Comparison of ENCODE assay signal across 9 cellular contexts in genomic region chr15:59313703-59314332, GRCh38. TPM values are rescaled to one million over a fixed set of nuclear protein-coding genes. Genes with fewer than 3 reads are reported as not detected.
DNase-seq lines count a peak whose midpoint lies in the region; ATAC-seq, FAIRE-seq and TF ChIP-seq lines count a peak whose summit lies in the region.
"Had no signal": no experiment of that assay in that cellular context is flagged by ENCODE, and none has a peak within 500 bp of the region (broad histone marks: within the 10 kb centered on the region; RNA-seq: fewer than 3 reads in every experiment).

No MANE protein-coding gene starts in this region.

- peaks cover 2% of the 10 kb centered on the region for H3K4me1 Mint-ChIP-seq in activated naive CD4-positive, alpha-beta T cell treated with anti-CD3 and anti-CD28 coated beads, Interleukin-2, amount 10 ng/mL, durations not matched to agents 7 days and 5 days

- H3K9ac ChIP-seq in GM12878 (ENCODE audit: control insufficient read depth, insufficient read depth, low read length) = peak overlapping the region; percentile 8; the same call in 1 of the 2 replicates

- H2AFZ ChIP-seq in GM12878 (ENCODE audit: control insufficient read depth, low read depth, low read length) = no peak overlapping the region

- RAD21 ChIA-PET in GM12878 (lab: Charles Lee; ENCODE audit: unreplicated experiment) = interaction anchor here (0.6 to 6.2 kb wide), 5 partner anchors 10 to 59 kb away, joined by 3 to 44 read pairs (median 3); partner anchors contain the start of gene MYO1E

- WGBS in GM12878 (ENCODE audit: insufficient coverage, insufficient replicate concordance, low lambda C conversion rate, missing lambda C conversion rate) = 12% methylated on average over 6 of the region's 6 CpGs

- H3K4me3 ChIP-seq in GM12878 = no peak overlapping the region; the same call in 1 of the 2 replicates

- H3K27ac Mint-ChIP-seq in activated naive CD4-positive, alpha-beta T cell treated with anti-CD3 and anti-CD28 coated beads, Interleukin-2, amount 10 ng/mL, durations not matched to agents 7 days and 5 days = no peak overlapping the region
- H3K27ac Mint-ChIP-seq: activated T-cell treated with anti-CD3 and anti-CD28 coated beads, Interleukin-2, amount 50 U/mL, for 72 hours had no signal

- no peaks in the 10 kb centered on the region for H4K20me1 ChIP-seq in GM12878 (ENCODE audit: control insufficient read depth, insufficient read depth)

- peaks cover 1% of the 10 kb centered on the region for H3K9me3 Mint-ChIP-seq in activated naive CD4-positive, alpha-beta T cell treated with anti-CD3 and anti-CD28 coated beads, Interleukin-2, amount 10 ng/mL, durations not matched to agents 7 days and 5 days
- H3K9me3 Mint-ChIP-seq: activated T-cell treated with anti-CD3 and anti-CD28 coated beads, Interleukin-2, amount 50 U/mL, for 72 hours had no signal

- FAIRE-seq in GM12878 (lab: Jason Lieb, UNC) = peak; percentile 73

- in situ Hi-C loops in GM12878 (cut with MboI) = no loop called here

- no TSS peak for BruUV-seq in GM12878 (replicated peaks; lab: Mats Ljungman, UMichigan)

- peak; percentile 70 to 79; a peak in 2 of 4 replicates for TF ChIP-seq EP300 in GM12878 (IDR thresholded peaks at IDR 0.05; ENCODE audit: borderline replicate concordance in 1 of 2, control insufficient read depth in 1 of 2, low read depth in 2 of 2, low read length in 2 of 2)

- TF ChIP-seq CTCF in GM12878 (IDR thresholded peaks at IDR 0.05 in 2 of 3, conservative IDR thresholded peaks at IDR 0.05 in 1 of 3; ENCODE audit: control insufficient read depth in 2 of 3, extremely low read depth in 1 of 3, insufficient read depth in 1 of 3, low read depth in 3 of 3, low read length in 3 of 3) = no peak

- CTCF ChIA-PET in GM12878 (lab: Yijun Ruan, JAX) = interaction anchor here (0.6 to 3.2 kb wide), 5 partner anchors 11 to 387 kb away, joined by 3 to 15 read pairs (median 4); no protein-coding TSS in a partner anchor
- CTCF ChIA-PET in activated naive CD4-positive, alpha-beta T cell treated with anti-CD3 and anti-CD28 coated beads, Interleukin-2, amount 10 ng/mL, durations not matched to agents 7 days and 5 days (lab: Charles Lee) = no interaction called here

- peaks cover 67% of the 10 kb centered on the region for H3K4me1 ChIP-seq in GM12878 (ENCODE audit: control insufficient read depth, insufficient read depth, low read length)

- POLR2A ChIA-PET in GM12878 (lab: Charles Lee) = interaction anchor here (0.5 to 2.0 kb wide), 4 partner anchors 14 to 472 kb away, joined by 4 to 17 read pairs (median 5); no protein-coding TSS in a partner anchor

- 0 out of 2 replicates have a peak, but pooled peaks have one; percentile 31 for TF ChIP-seq POLR2A in GM12878 (IDR thresholded peaks at IDR 0.05; ENCODE audit: low read depth, low read length)

- no peak for TF ChIP-seq RAD21 in GM12878 (IDR thresholded peaks at IDR 0.05; ENCODE audit: insufficient read depth, low read depth, low read length)

- ATAC-seq in GM21786 (IDR thresholded peaks at IDR 0.05; ENCODE audit: unreplicated experiment) = peak; percentile 88
- peak; percentile 96 for ATAC-seq in GM12878

- H3K36me3 Mint-ChIP-seq in activated naive CD4-positive, alpha-beta T cell treated with anti-CD3 and anti-CD28 coated beads, Interleukin-2, amount 10 ng/mL, durations not matched to agents 7 days and 5 days = peaks cover 4% of the 10 kb centered on the region

- H3K4me2 ChIP-seq in GM12878 (ENCODE audit: control insufficient read depth, insufficient read depth) = peak overlapping the region; percentile 92

- H3K79me2 ChIP-seq in GM12878 (ENCODE audit: control insufficient read depth, insufficient read depth, low read length) = peaks cover 99% of the 10 kb centered on the region

- peak overlapping the region; percentile 81 for H3K27ac ChIP-seq in GM12878 (ENCODE audit: control insufficient read depth, insufficient read depth)

- H3K36me3 ChIP-seq in GM12878 (ENCODE audit: control insufficient read depth in 2 of 2, insufficient read depth in 2 of 2, low read length in 1 of 2) = peaks cover 0 to 13% of the 10 kb centered on the region in 2 experiments; a peak in 2 of 4 replicates

- no peaks in the 10 kb centered on the region for H3K27me3 ChIP-seq in GM12878 (replicated peaks in 1 of 2; ENCODE audit: control insufficient read depth in 2 of 2, insufficient read depth in 2 of 2, low read length in 1 of 2)

- intact Hi-C loops in GM12878 (cut with micrococcal nuclease; ENCODE audit: unreplicated experiment) = no loop called here

- peak; percentile 49 for DNase-seq in DMS79 (lab: John Stamatoyannopoulos, UW)
- peak; percentile 72 for DNase-seq in M059J (ENCODE audit: low read depth)
- DNase-seq in GM12878 (ENCODE audit: low read depth, low spot score) = peak; percentile 81
- DNase-seq in mucosa of gallbladder (ENCODE audit: low spot score) = peak; percentile 77
- no peak for DNase-seq in RKO (ENCODE audit: low spot score)
- DNase-seq in SIG-M5 (lab: John Stamatoyannopoulos, UW) = no peak
- DNase-seq in activated naive CD4-positive, alpha-beta T cell treated with anti-CD3 and anti-CD28 coated beads, Interleukin-2, amount 10 ng/mL, durations not matched to agents 7 days and 5 days = no peak
- DNase-seq: activated T-cell treated with anti-CD3 and anti-CD28 coated beads, Interleukin-2, amount 50 U/mL, for 72 hours had no signal

- H3K27me3 Mint-ChIP-seq in activated naive CD4-positive, alpha-beta T cell treated with anti-CD3 and anti-CD28 coated beads, Interleukin-2, amount 10 ng/mL, durations not matched to agents 7 days and 5 days = peaks cover 41% of the 10 kb centered on the region

- H3K9me3 ChIP-seq in GM12878 (replicated peaks; ENCODE audit: control insufficient read depth, insufficient read depth, low read length) = no peaks in the 10 kb centered on the region; the same call in none of the 3 replicates

- H3K4me3 Mint-ChIP-seq in activated naive CD4-positive, alpha-beta T cell treated with anti-CD3 and anti-CD28 coated beads, Interleukin-2, amount 10 ng/mL, durations not matched to agents 7 days and 5 days = no peak overlapping the region
- H3K4me3 Mint-ChIP-seq: activated T-cell treated with anti-CD3 and anti-CD28 coated beads, Interleukin-2, amount 50 U/mL, for 72 hours had no signal

- SMC1A ChIA-PET in GM12878 (lab: Charles Lee; ENCODE audit: uncharacterized antibody, unreplicated experiment) = interaction anchor here (0.5 to 5.4 kb wide), 13 partner anchors 9 to 169 kb away, joined by 3 to 46 read pairs (median 7); no protein-coding TSS in a partner anchor

TF ChIP-seq in GM12878, 131 proteins besides CTCF, POLR2A, EP300 and RAD21 (continues in another document):
- TF ChIP-seq FOS (IDR thresholded peaks at IDR 0.05; ENCODE audit: borderline replicate concordance, extremely low read depth, insufficient read length) (no peak), IKZF2 (IDR thresholded peaks at IDR 0.05) (peak; percentile 96), SMAD1 (IDR thresholded peaks at IDR 0.05; ENCODE audit: low read depth, partially characterized antibody) (peak; percentile 30), MTA3 (IDR thresholded peaks at IDR 0.05; ENCODE audit: borderline replicate concordance, low read length) (no peak), KLF5 (IDR thresholded peaks at IDR 0.05; ENCODE audit: partially characterized antibody) (no peak), SMARCA5 (IDR thresholded peaks at IDR 0.05) (peak; percentile 27; the same call in 1 of the 2 replicates), ATF7 (IDR thresholded peaks at IDR 0.05; ENCODE audit: low read depth) (peak; percentile 75), FOXM1 (IDR thresholded peaks at IDR 0.05; ENCODE audit: low read depth, low read length) (peak; percentile 82; the same call in 1 of the 2 replicates), GABPA (IDR thresholded peaks at IDR 0.05; ENCODE audit: low read depth) (no peak), ATF2 (IDR thresholded peaks at IDR 0.05; ENCODE audit: low read length) (peak; percentile 82), CEBPB (IDR thresholded peaks at IDR 0.05; ENCODE audit: borderline replicate concordance in 1 of 2, low read depth in 2 of 2, low read length in 2 of 2) (0 out of 4 replicates have a peak, but pooled peaks of 1 of the 2 experiments have one; percentile 32)

RNA-seq across cellular contexts. Expression of gene MYO1E, which starts 58.9 kb away (rescaled TPM):
- total RNA-seq in M059J (2014; rRNA removed; shearing (Covaris generic)) = 131 and 141 TPM in 2 replicates
- 732 and 834 TPM in 2 replicates for total RNA-seq in GM12878 (2013; cell fraction: nucleolus; rRNA removed)
- total RNA-seq in GM12878 (2014; rRNA removed) = 55.9 and 59.3 TPM in 2 replicates
- 70.5 and 76.5 TPM in 2 replicates for total RNA-seq in GM12878 (2014; rRNA removed; fragmentation: Illumina TruSeq; extraction: Trizol)
- 256 and 266 TPM in 2 replicates for total RNA-seq in GM12878 (2021)
- 15.6 TPM for polyA plus RNA-seq in GM12878 (2011; ENCODE audit: low read depth)
- 33.3 and 68.3 TPM in 2 replicates for polyA plus RNA-seq in GM12878 (2011; rRNA removed)
- polyA plus RNA-seq in GM12878 (2011; cell fraction: cytosol; rRNA removed) = 16.2 and 18.4 TPM in 2 replicates
- polyA plus RNA-seq in GM12878 (2011; cell fraction: nucleus; rRNA removed) = 21.3 TPM in 2 replicates
- 92.0 and 138 TPM in 2 replicates for polyA plus RNA-seq in GM12878 (2012)
- polyA plus RNA-seq in GM12878 (2014; fragmentation: Illumina TruSeq; extraction: Trizol) = 77.9 and 93.5 TPM in 2 replicates
- polyA plus RNA-seq in GM12878 (2014; fragmentation: Nextera tagmentation; extraction: Ambion mirVana) = 10 to 100 TPM; 10.3 to 27.5 TPM
- polyA plus RNA-seq in GM12878 (2014; rRNA removed) = 43.7 and 46.9 TPM in 2 replicates
- polyA plus RNA-seq in GM12878 (2016; fragmentation: Nextera tagmentation; extraction: Ambion mirVana) = 100 to 1,000 TPM; 189 to 191 TPM
- 25.2 and 53.3 TPM in 2 replicates for polyA minus RNA-seq in GM12878 (2011; rRNA and poly(A)+ RNA removed)
- 11.1 TPM in 2 replicates for polyA minus RNA-seq in GM12878 (2011; cell fraction: cytosol; rRNA and poly(A)+ RNA removed)
- polyA minus RNA-seq in GM12878 (2011; cell fraction: nucleus; rRNA and poly(A)+ RNA removed) = 42.3 and 48.9 TPM in 2 replicates
- total RNA-seq in mucosa of gallbladder = 204 TPM

Comparison
In these comparisons a context has a peak if more than half of its experiments do, and no peak if none do; other contexts are left out.
1. DNase-seq: peak in DMS79 (single experiment), M059J (single experiment), GM12878 (single experiment) and mucosa of gallbladder (single experiment); none in RKO (single experiment), SIG-M5 (single experiment) and activated naive CD4-positive, alpha-beta T cell treated with anti-CD3 and anti-CD28 coated beads, Interleukin-2, amount 10 ng/mL, durations not matched to agents 7 days and 5 days (single experiment).